Comparison of ENCODE assay signal across 11 cellular contexts in genomic region chr11:128513915-128514681, GRCh38.
DNase-seq lines count a peak whose midpoint lies in the region; ATAC-seq and TF ChIP-seq lines count a peak whose summit lies in the region.
"Had no signal": no experiment of that assay in that cellular context is flagged by ENCODE, and none has a peak within 500 bp of the region (broad histone marks: within the 10 kb centered on the region; RNA-seq: fewer than 3 reads in every experiment).

No MANE protein-coding gene starts in this region.

- peak overlapping the region; percentile 97 for H3K27ac Mint-ChIP-seq in activated naive CD4-positive, alpha-beta T cell treated with anti-CD3 and anti-CD28 coated beads for 36 hours
- peak overlapping the region; percentile 62 for H3K27ac Mint-ChIP-seq in activated B cell treated with CpG ODN at 0.5 μM for 24 hours

- CTCF ChIA-PET in activated naive CD4-positive, alpha-beta T cell treated with anti-CD3 and anti-CD28 coated beads for 36 hours (lab: Charles Lee): interaction anchor here (0.6 to 8.4 kb wide), 5 partner anchors 12 to 524 kb away, joined by 3 to 68 read pairs (median 5); no protein-coding TSS in a partner anchor
- CTCF ChIA-PET in activated B cell treated with CpG ODN at 0.5 μM for 24 hours (lab: Charles Lee): interaction anchor here (1.4 kb wide), 1 partner anchor 224 kb away, joined by 4 read pairs; no protein-coding TSS in a partner anchor

- intact Hi-C loops in activated naive CD4-positive, alpha-beta T cell treated with anti-CD3 and anti-CD28 coated beads for 36 hours (cut with micrococcal nuclease): no loop called here
- intact Hi-C loops in activated B cell treated with CpG ODN at 0.5 μM for 24 hours (cut with micrococcal nuclease) (no loop called here), transverse colon (cut with DNase I; ENCODE audit: low total_unique reads) (no loop called here)

- peaks cover 10 to 56% (median 45%) of the 10 kb centered on the region in 4 donors for H3K4me1 ChIP-seq in transverse colon

- WGBS in transverse colon (ENCODE audit: low coverage in 1 of 2), 2 donors: 71 to 77% methylated on average over 6 of the region's 6 CpGs

- H3K4me3 ChIP-seq in fibroblast of mammary gland (ENCODE audit: control insufficient read depth, low read depth, low read length) (no peak overlapping the region), transverse colon (no peak overlapping the region)
- H3K4me3 ChIP-seq: coronary artery had no signal

- no peaks in the 10 kb centered on the region for H3K36me3 ChIP-seq in transverse colon

- H3K27me3 ChIP-seq in transverse colon: no peaks in the 10 kb centered on the region

- DNase-seq in activated naive CD4-positive, alpha-beta T cell treated with anti-CD3 and anti-CD28 coated beads for 36 hours: no peak
- no peak for DNase-seq in activated naive CD4-positive, alpha-beta T cell (lab: John Stamatoyannopoulos, UW)
- DNase-seq in activated B cell treated with CpG ODN at 0.5 μM for 24 hours: no peak
- DNase-seq in fibroblast of mammary gland (ENCODE audit: low read depth): peak; percentile 8
- DNase-seq in transverse colon: no peak
- no peak for DNase-seq in NCI-H69 (lab: John Stamatoyannopoulos, UW)
- no peak for DNase-seq in NCI-H146 (lab: John Stamatoyannopoulos, UW)
- DNase-seq in HK-2 (ENCODE audit: unreplicated experiment): no peak
- DNase-seq: activated effector memory CD4-positive, alpha-beta T cell treated with Interleukin-2 at 50 U/mL for 16 hours; NCI-H2227 treated with DMSO at 0.1 percent for 48 hours had no signal

- peak overlapping the region; percentile 96 for H3K4me3 Mint-ChIP-seq in activated naive CD4-positive, alpha-beta T cell treated with anti-CD3 and anti-CD28 coated beads for 36 hours
- H3K4me3 Mint-ChIP-seq in activated B cell treated with CpG ODN at 0.5 μM for 24 hours: peak overlapping the region; percentile 33

- TF ChIP-seq POLR2A in transverse colon (IDR thresholded peaks at IDR 0.05): no peak

- peaks cover 77% of the 10 kb centered on the region for H3K4me1 Mint-ChIP-seq in activated naive CD4-positive, alpha-beta T cell treated with anti-CD3 and anti-CD28 coated beads for 36 hours (ENCODE audit: low read depth)
- H3K4me1 Mint-ChIP-seq in activated B cell treated with CpG ODN at 0.5 μM for 24 hours: peaks cover 100% of the 10 kb centered on the region

- no peaks in the 10 kb centered on the region for H3K9me3 ChIP-seq in transverse colon

- H3K27me3 Mint-ChIP-seq in activated naive CD4-positive, alpha-beta T cell treated with anti-CD3 and anti-CD28 coated beads for 36 hours (ENCODE audit: low read depth): no peaks in the 10 kb centered on the region
- H3K27me3 Mint-ChIP-seq in activated B cell treated with CpG ODN at 0.5 μM for 24 hours: no peaks in the 10 kb centered on the region

- TF ChIP-seq CTCF in activated B cell treated with CpG ODN at 0.5 μM for 24 hours (IDR thresholded peaks at IDR 0.05): no peak
- TF ChIP-seq CTCF in fibroblast of mammary gland (conservative IDR thresholded peaks at IDR 0.05; ENCODE audit: control insufficient read depth, insufficient read depth, low read depth, low read length): no peak
- no peak for TF ChIP-seq CTCF in transverse colon (IDR thresholded peaks at IDR 0.05)

- in situ Hi-C loops in transverse colon (cut with MboI; ENCODE audit: low pct_ligation_motif_present in 1 of 4, low pct_unique_long_range_greater_than_20kb in 1 of 4, low sequenced_read_pairs in 3 of 4): loop anchor here in 1 of 4 donors (25.0 kb wide), 1 partner anchor 227 kb away; no protein-coding TSS in a partner anchor

- no peak for ATAC-seq in activated B cell treated with CpG ODN at 0.5 μM for 24 hours (ENCODE audit: low read depth)

- no peaks in the 10 kb centered on the region for H3K9me3 Mint-ChIP-seq in activated naive CD4-positive, alpha-beta T cell treated with anti-CD3 and anti-CD28 coated beads for 36 hours
- no peaks in the 10 kb centered on the region for H3K9me3 Mint-ChIP-seq in activated B cell treated with CpG ODN at 0.5 μM for 24 hours

- H3K36me3 Mint-ChIP-seq in activated naive CD4-positive, alpha-beta T cell treated with anti-CD3 and anti-CD28 coated beads for 36 hours (ENCODE audit: low read depth): peaks cover 93% of the 10 kb centered on the region
- peaks cover 88% of the 10 kb centered on the region for H3K36me3 Mint-ChIP-seq in activated B cell treated with CpG ODN at 0.5 μM for 24 hours (ENCODE audit: low read depth)

- peak overlapping the region in 3 of 4 donors; percentile 15 to 92 (median 15) for H3K27ac ChIP-seq in transverse colon

- POLR2A ChIA-PET in activated B cell treated with CpG ODN at 0.5 μM for 24 hours (lab: Charles Lee): interaction anchor here (1.5 to 12.7 kb wide), 2 partner anchors 42 to 243 kb away, joined by 3 to 221 read pairs; no protein-coding TSS in a partner anchor

- no peak for TF ChIP-seq EP300 in transverse colon (IDR thresholded peaks at IDR 0.05; ENCODE audit: low read depth)
